21 cellular contexts compared by ENCODE assay signal in genomic region chr6:128964233-128964755, GRCh38.
"Had no signal": no experiment of that assay in that cellular context is flagged by ENCODE, and none has a peak within 500 bp of the region (broad histone marks: within the 10 kb centered on the region; RNA-seq: fewer than 3 reads in every experiment).

No MANE protein-coding gene starts in this region.

- H3K27me3 ChIP-seq: gastroesophageal sphincter, upper lobe of right lung had no signal

- H3K4me1 ChIP-seq: gastroesophageal sphincter, upper lobe of right lung had no signal

- H3K36me3 ChIP-seq: gastroesophageal sphincter, left ventricle myocardium inferior, upper lobe of right lung had no signal

- H3K36me3 Mint-ChIP-seq: activated naive CD4-positive, alpha-beta T cell treated with anti-CD3 and anti-CD28 coated beads, Interleukin-2, amount 50 U/mL, for 72 hours; mesothelial cell of epicardium; natural killer cell; WTC11 had no signal

- H3K4me3 ChIP-seq: coronary artery, gastroesophageal sphincter, left ventricle myocardium inferior, upper lobe of right lung had no signal

- H3K27ac ChIP-seq: coronary artery, gastroesophageal sphincter, upper lobe of right lung had no signal

- H3K9me3 Mint-ChIP-seq: activated naive CD4-positive, alpha-beta T cell treated with anti-CD3 and anti-CD28 coated beads, Interleukin-2, amount 50 U/mL, for 72 hours; activated T-cell treated with anti-CD3 and anti-CD28 coated beads, Interleukin-2, amount 50 U/mL, for 24 hours; activated T-helper 17 cell treated with anti-CD3 and anti-CD28 coated beads, Interleukin-2, amount 50 U/mL, for 72 hours; mesothelial cell of epicardium; natural killer cell; T-helper 1 cell treated with Interleukin-12 subunit alpha and Interleukin-12 subunit beta and Interleukin-4 antibody, amounts not matched to agents 30 μg/mL and 1 μg/mL, for 36 hours; WTC11 had no signal

- H3K4me1 Mint-ChIP-seq: activated T-helper 17 cell treated with anti-CD3 and anti-CD28 coated beads, Interleukin-2, amount 50 U/mL, for 72 hours; natural killer cell had no signal

- H3K9me3 ChIP-seq: gastroesophageal sphincter, left ventricle myocardium inferior, upper lobe of right lung had no signal

- DNase-seq: activated CD8-positive, alpha-beta memory T cell treated with anti-CD3 and anti-CD28 coated beads for 24 hours; activated CD8-positive, alpha-beta memory T cell treated with anti-CD3 and anti-CD28 coated beads, Interleukin-2, amount 50 U/mL, for 4 hours; activated T-cell treated with anti-CD3 and anti-CD28 coated beads, Interleukin-2, amount 50 U/mL, for 24 hours; cerebellar nuclear complex; head of caudate nucleus; hypothalamus; left ventricle myocardium inferior; mammary epithelial cell; natural killer cell; stimulated activated CD4-positive, alpha-beta T cell treated with anti-CD3 and anti-CD28 coated beads, Interleukin-4, amount 100 ng/mL, for 24 hours; stimulated activated naive CD4-positive, alpha-beta T cell treated with Interleukin-2 at 50 U/mL for 16 hours; T1000; upper lobe of right lung had no signal

- H3K4me3 Mint-ChIP-seq: activated T-cell treated with anti-CD3 and anti-CD28 coated beads, Interleukin-2, amount 50 U/mL, for 24 hours; activated T-helper 17 cell treated with anti-CD3 and anti-CD28 coated beads, Interleukin-2, amount 50 U/mL, for 72 hours; mesothelial cell of epicardium; natural killer cell; T-helper 1 cell treated with Interleukin-12 subunit alpha and Interleukin-12 subunit beta and Interleukin-4 antibody, amounts not matched to agents 30 μg/mL and 1 μg/mL, for 36 hours; WTC11 had no signal

- H3K27ac Mint-ChIP-seq: activated naive CD4-positive, alpha-beta T cell treated with anti-CD3 and anti-CD28 coated beads, Interleukin-2, amount 50 U/mL, for 72 hours; activated T-cell treated with anti-CD3 and anti-CD28 coated beads, Interleukin-2, amount 50 U/mL, for 24 hours; activated T-helper 17 cell treated with anti-CD3 and anti-CD28 coated beads, Interleukin-2, amount 50 U/mL, for 72 hours; mesothelial cell of epicardium; natural killer cell; progenitor cell of endocrine pancreas; T-helper 1 cell treated with Interleukin-12 subunit alpha and Interleukin-12 subunit beta and Interleukin-4 antibody, amounts not matched to agents 30 μg/mL and 1 μg/mL, for 36 hours; WTC11 had no signal
